Comparison of ENCODE assay signal across 20 cellular contexts in genomic region chr3:140252812-140253656, GRCh38.
DNase-seq lines count a peak whose midpoint lies in the region; TF ChIP-seq lines count a peak whose summit lies in the region.
"Had no signal": no experiment of that assay in that cellular context is flagged by ENCODE, and none has a peak within 500 bp of the region (broad histone marks: within the 10 kb centered on the region; RNA-seq: fewer than 3 reads in every experiment).

No MANE protein-coding gene starts in this region.

- no peaks in the 10 kb centered on the region for H3K79me2 ChIP-seq in H9 (ENCODE audit: insufficient read depth, low read length)
- no peaks in the 10 kb centered on the region for H3K79me2 ChIP-seq in smooth muscle cell (ENCODE audit: low read depth)

- H3K27me3 ChIP-seq in H9 (ENCODE audit: insufficient read depth, low read length): no peaks in the 10 kb centered on the region
- H3K27me3 ChIP-seq in esophagus muscularis mucosa: no peaks in the 10 kb centered on the region
- H3K27me3 ChIP-seq in smooth muscle cell (ENCODE audit: low read depth): no peaks in the 10 kb centered on the region

- no peak overlapping the region for H3K56ac ChIP-seq in H9 (ENCODE audit: insufficient read length, low read depth, low read length)

- DNase-seq in H9: no peak
- DNase-seq in NCI-H1694 treated with DMSO at 0.1 percent for 48 hours (lab: John Stamatoyannopoulos, UW): peak; percentile 37
- DNase-seq in esophagus muscularis mucosa (ENCODE audit: extremely low spot score): peak; percentile 70
- no peak for DNase-seq in osteocyte (ENCODE audit: extremely low spot score, unreplicated experiment)
- no peak for DNase-seq in smooth muscle cell (lab: John Stamatoyannopoulos, UW; ENCODE audit: unreplicated experiment)
- DNase-seq in AG08396 (ENCODE audit: low spot score): no peak
- DNase-seq in activated CD4-positive, alpha-beta T cell treated with anti-CD3 and anti-CD28 coated beads, Interleukin-2, amount 50 U/mL, for 1 hour: no peak
- DNase-seq: Calu3; CD8-positive, alpha-beta memory T cell; DMS153; NCI-H1436; NCI-H2029; NCI-H2227 treated with DMSO at 0.1 percent for 48 hours; NCI-H510A; NK-92 treated with Interleukin-12 subunit alpha and Interleukin-12 subunit beta, amount 100 ng/mL, for 24 hours; SHP77 treated with DMSO at 0.1 percent for 48 hours; SW 1271 had no signal

- WGBS in H9 (ENCODE audit: extremely low coverage, insufficient read length, low lambda C conversion rate): no CpG with 5 or more reads among the region's 9 CpGs
- 84% methylated on average over 8 of the region's 9 CpGs for WGBS in esophagus muscularis mucosa
- WGBS in smooth muscle cell (ENCODE audit: low lambda C conversion rate): 86% methylated on average over 9 of the region's 9 CpGs

- no peak overlapping the region for H2BK15ac ChIP-seq in H9 (ENCODE audit: low read depth, low read length)

- no peak for TF ChIP-seq EP300 in esophagus muscularis mucosa (IDR thresholded peaks at IDR 0.05)

- H3F3A ChIP-seq in smooth muscle cell (ENCODE audit: low read depth): no peaks in the 10 kb centered on the region

- H3K4ac ChIP-seq in H9 (ENCODE audit: low read depth, low read length): no peak overlapping the region

- H4K8ac ChIP-seq in H9 (replicated peaks; ENCODE audit: insufficient read length, low read depth, low read length): no peak overlapping the region

- H3K27ac ChIP-seq in H9 (ENCODE audit: insufficient read length, low read depth, low read length) (no peak overlapping the region), esophagus muscularis mucosa (replicated peaks in 1 of 4) (no peak overlapping the region), smooth muscle cell (ENCODE audit: low read depth) (no peak overlapping the region)
- H3K27ac ChIP-seq: C4-2B, RWPE1, SK-N-MC had no signal

- H3K4me3 Mint-ChIP-seq in H9: no peak overlapping the region
- H3K4me3 Mint-ChIP-seq in osteocyte (ENCODE audit: unreplicated experiment): no peak overlapping the region
- H3K4me3 Mint-ChIP-seq: CD8-positive, alpha-beta memory T cell had no signal

- no peak overlapping the region for H3K23ac ChIP-seq in H9 (ENCODE audit: insufficient read length, low read depth, low read length)

- TF ChIP-seq CTCF in H9 (conservative IDR thresholded peaks at IDR 0.05): no peak
- no peak for TF ChIP-seq CTCF in esophagus muscularis mucosa (IDR thresholded peaks at IDR 0.05)
- TF ChIP-seq CTCF in osteocyte (IDR thresholded peaks at IDR 0.05): no peak
- TF ChIP-seq CTCF in smooth muscle cell (IDR thresholded peaks at IDR 0.05; ENCODE audit: borderline replicate concordance, insufficient read depth, poor library complexity, severe bottlenecking): no peak

- no peak for TF ChIP-seq POLR2A in esophagus muscularis mucosa (IDR thresholded peaks at IDR 0.05; ENCODE audit: low read depth)

- H4K20me1 ChIP-seq in H9 (ENCODE audit: control insufficient read depth, insufficient read depth, insufficient read length) (no peaks in the 10 kb centered on the region), smooth muscle cell (ENCODE audit: low read depth) (no peaks in the 10 kb centered on the region)

- no peak overlapping the region for H3T11ph ChIP-seq in H9 (ENCODE audit: low read length)

- H3K4me3 ChIP-seq in esophagus muscularis mucosa (no peak overlapping the region), smooth muscle cell (no peak overlapping the region)
- H3K4me3 ChIP-seq: SK-N-MC had no signal

- H2AFZ ChIP-seq in H9 (ENCODE audit: low read length): no peak overlapping the region
- H2AFZ ChIP-seq in smooth muscle cell (ENCODE audit: low read depth): no peak overlapping the region

- H2BK20ac ChIP-seq in H9 (ENCODE audit: low read depth, low read length, poor library complexity, severe bottlenecking): no peak overlapping the region

- H3K9me3 Mint-ChIP-seq in H9: peaks cover 0 to 3% of the 10 kb centered on the region in 2 experiments; a peak in 1 of 5 replicates
- H3K9me3 Mint-ChIP-seq in osteocyte (ENCODE audit: unreplicated experiment): peaks cover 5% of the 10 kb centered on the region
- H3K9me3 Mint-ChIP-seq: CD8-positive, alpha-beta memory T cell had no signal

- peak overlapping the region; percentile 23 for H3K18ac ChIP-seq in H9 (ENCODE audit: insufficient read length, low read depth, low read length)

- intact Hi-C loops in esophagus muscularis mucosa (cut with DNase I): no loop called here

- H3K27ac Mint-ChIP-seq in H9: 0 out of 7 replicates have a peak overlapping the region, but pooled peaks of 1 of the 3 experiments have one; percentile 51
- H3K27ac Mint-ChIP-seq in osteocyte (ENCODE audit: unreplicated experiment): peak overlapping the region; percentile 56
- H3K27ac Mint-ChIP-seq: CD8-positive, alpha-beta memory T cell had no signal

- no peak overlapping the region for H2BK5ac ChIP-seq in H9 (ENCODE audit: insufficient read length, low read length)

- H3K4me1 Mint-ChIP-seq in H9 (peaks cover 34 to 35% of the 10 kb centered on the region in 2 experiments), osteocyte (ENCODE audit: unreplicated experiment) (peaks cover 60% of the 10 kb centered on the region)
- H3K4me1 Mint-ChIP-seq: CD8-positive, alpha-beta memory T cell had no signal

- H4K91ac ChIP-seq in H9 (ENCODE audit: insufficient read length, low read depth, low read length): no peak overlapping the region

- H3K36me3 ChIP-seq in esophagus muscularis mucosa (no peaks in the 10 kb centered on the region), smooth muscle cell (ENCODE audit: low read depth) (no peaks in the 10 kb centered on the region)

- no peak overlapping the region for H4K5ac ChIP-seq in H9 (ENCODE audit: insufficient read length, low read depth, low read length)

- H3K79me1 ChIP-seq in H9 (ENCODE audit: insufficient read depth, low read depth, low read length, poor library complexity, severe bottlenecking): no peaks in the 10 kb centered on the region

- no peak overlapping the region for H3K4me2 ChIP-seq in H9 (ENCODE audit: insufficient read depth, insufficient read length, low read length)
- H3K4me2 ChIP-seq in smooth muscle cell: no peak overlapping the region

- H3K36me3 Mint-ChIP-seq in H9 (ENCODE audit: insufficient read depth in 1 of 3, low read depth in 3 of 3) (no peaks in the 10 kb centered on the region), osteocyte (ENCODE audit: unreplicated experiment) (peaks cover 6% of the 10 kb centered on the region)
- H3K36me3 Mint-ChIP-seq: CD8-positive, alpha-beta memory T cell had no signal

- H3K23me2 ChIP-seq in H9 (ENCODE audit: insufficient read length, low read depth, low read length, poor library complexity, severe bottlenecking): no peaks in the 10 kb centered on the region

- H3K9me3 ChIP-seq in H9 (ENCODE audit: control insufficient read depth, low read depth, low read length) (no peaks in the 10 kb centered on the region), esophagus muscularis mucosa (no peaks in the 10 kb centered on the region), smooth muscle cell (replicated peaks; ENCODE audit: low read depth) (no peaks in the 10 kb centered on the region)

- H2BK120ac ChIP-seq in H9 (ENCODE audit: low read depth, low read length, poor library complexity, severe bottlenecking): no peak overlapping the region

- H3K9ac ChIP-seq in H9 (ENCODE audit: extremely low read depth, insufficient read length, low read length) (no peak overlapping the region), smooth muscle cell (ENCODE audit: low read depth) (no peak overlapping the region)

- H2AK5ac ChIP-seq in H9 (ENCODE audit: insufficient read length, low read length): no peak overlapping the region

- no peaks in the 10 kb centered on the region; the same call in 1 of the 2 replicates for H3K4me1 ChIP-seq in H9 (ENCODE audit: insufficient read depth, low read length)
- no peaks in the 10 kb centered on the region for H3K4me1 ChIP-seq in esophagus muscularis mucosa
- peaks cover 13% of the 10 kb centered on the region for H3K4me1 ChIP-seq in smooth muscle cell (ENCODE audit: low read depth)

- no peaks in the 10 kb centered on the region for H3K27me3 Mint-ChIP-seq in H9 (ENCODE audit: low read depth)
- H3K27me3 Mint-ChIP-seq in osteocyte (ENCODE audit: unreplicated experiment): no peaks in the 10 kb centered on the region
- H3K27me3 Mint-ChIP-seq: CD8-positive, alpha-beta memory T cell had no signal

- no peak overlapping the region for H2BK12ac ChIP-seq in H9 (ENCODE audit: insufficient read length, low read depth, low read length)

- no peak overlapping the region for H3K14ac ChIP-seq in H9 (ENCODE audit: insufficient read depth, low read length)

Comparison
In these comparisons a context has a peak if more than half of its experiments do, and no peak if none do; other contexts are left out.
1. DNase-seq: peak in NCI-H1694 treated with DMSO at 0.1 percent for 48 hours (single experiment) and esophagus muscularis mucosa (single experiment); none in H9 (single experiment), osteocyte (single experiment), smooth muscle cell (single experiment), AG08396 (single experiment) and activated CD4-positive, alpha-beta T cell treated with anti-CD3 and anti-CD28 coated beads, Interleukin-2, amount 50 U/mL, for 1 hour (single experiment).